ENCODE assay signal across 1 cellular context in genomic region chr12:88856201-88856600, GRCh38.
TF ChIP-seq lines count a peak whose summit lies in the region.

No MANE protein-coding gene starts in this region.

TF ChIP-seq in GM23338, 12 proteins besides CTCF, POLR2A, EP300 and RAD21 (continued from another document):
- no peak for TF ChIP-seq ZNF462 (CRISPR knock-in tag; IDR thresholded peaks at IDR 0.05)
- no peak for TF ChIP-seq STAT1 (IDR thresholded peaks at IDR 0.05; ENCODE audit: unreplicated experiment)
- no peak for TF ChIP-seq EZH2phosphoT487 (IDR thresholded peaks at IDR 0.05; ENCODE audit: unreplicated experiment)
- TF ChIP-seq ZNF114 (CRISPR knock-in tag; IDR thresholded peaks at IDR 0.05), result no peak
- TF ChIP-seq NANOG (IDR thresholded peaks at IDR 0.05; ENCODE audit: borderline replicate concordance), result no peak
- TF ChIP-seq JUNB (IDR thresholded peaks at IDR 0.05; ENCODE audit: unreplicated experiment), result no peak
- TF ChIP-seq POLR2AphosphoS5 (IDR thresholded peaks at IDR 0.05; ENCODE audit: low read depth), result no peak
- no peak for TF ChIP-seq CREB1 (CRISPR knock-in tag; IDR thresholded peaks at IDR 0.05; ENCODE audit: low read depth)
- TF ChIP-seq ZNF331 (CRISPR knock-in tag; IDR thresholded peaks at IDR 0.05; ENCODE audit: low read depth), result no peak
